In genomic region chr3:149380220-149380619, GRCh38 we compare ENCODE assay signal across 1 cellular context. TPM values are rescaled to one million over a fixed set of nuclear protein-coding genes. Genes with fewer than 3 reads are reported as not detected.
"Had no signal": no experiment of that assay in that cellular context is flagged by ENCODE, and none has a peak within 500 bp of the region (broad histone marks: within the 10 kb centered on the region; RNA-seq: fewer than 3 reads in every experiment).

No MANE protein-coding gene starts in this region.

RNA-seq across cellular contexts. Expression of gene TM4SF18, which starts 46.8 kb away (rescaled TPM):
- total RNA-seq: GM12878 had no signal
